Comparison of ENCODE assay signal across 16 cellular contexts in the genomic region with DNA sequence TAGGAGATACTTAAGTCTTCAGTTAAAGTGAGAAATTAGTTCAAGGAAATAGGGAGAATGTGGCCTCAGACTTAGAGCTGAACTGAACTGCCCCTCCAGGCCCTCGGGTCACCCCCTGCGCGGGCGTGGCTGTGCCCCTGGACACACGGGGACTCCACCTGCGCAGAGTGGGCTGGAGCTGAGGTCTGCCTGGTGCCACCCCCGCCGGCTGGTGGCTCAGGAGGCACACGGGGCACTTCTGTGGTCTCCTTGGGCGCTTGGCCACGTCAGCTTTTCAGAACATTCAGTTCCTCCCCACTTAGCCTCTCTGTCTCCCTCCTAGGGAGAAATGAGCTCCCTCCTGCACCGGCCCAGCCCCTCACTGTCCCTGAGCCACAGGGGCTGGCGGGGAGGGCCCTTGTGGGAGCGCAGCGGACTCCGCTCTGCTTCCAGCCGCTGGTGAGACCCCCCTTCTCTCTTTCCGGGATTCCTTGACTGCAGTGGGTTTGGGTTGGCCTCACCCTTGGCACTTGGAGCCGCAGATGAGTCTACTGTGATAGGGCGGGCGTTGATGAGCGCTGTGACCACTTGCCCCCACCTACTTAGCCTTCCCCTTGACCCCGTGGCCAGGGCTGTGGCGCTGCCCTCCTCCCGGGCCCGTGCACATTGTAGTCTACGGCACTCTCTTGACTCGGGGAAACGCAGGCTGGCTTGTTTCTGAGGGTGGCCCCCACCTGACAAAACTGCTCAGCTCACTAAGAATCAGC. TPM values are rescaled to one million over a fixed set of nuclear protein-coding genes. Genes with fewer than 3 reads are reported as not detected.
DNase-seq lines count a peak whose midpoint lies in the region; ATAC-seq, FAIRE-seq and TF ChIP-seq lines count a peak whose summit lies in the region.
"Had no signal": no experiment of that assay in that cellular context is flagged by ENCODE, and none has a peak within 500 bp of the region (broad histone marks: within the 10 kb centered on the region; RNA-seq: fewer than 3 reads in every experiment).

No MANE protein-coding gene starts in this region.

- H2BK12ac ChIP-seq in neuronal stem cell (ENCODE audit: low read length): peak overlapping the region; percentile 88

- H3K4ac ChIP-seq in neuronal stem cell (ENCODE audit: low read length): no peak overlapping the region

- H3K14ac ChIP-seq in neuronal stem cell (ENCODE audit: low read length): peak overlapping the region; percentile 4

- H3K27me3 ChIP-seq in right lobe of liver: no peaks in the 10 kb centered on the region
- H3K27me3 ChIP-seq in HepG2 (ENCODE audit: control insufficient read depth in 1 of 2, insufficient read depth in 2 of 2, low read length in 2 of 2): peaks cover 19 to 79% of the 10 kb centered on the region in 2 experiments
- H3K27me3 ChIP-seq in neuronal stem cell (ENCODE audit: control insufficient read depth in 3 of 3, insufficient read depth in 3 of 3, low read depth in 1 of 3, low read length in 3 of 3): peaks cover 0 to 55% (median 11%) of the 10 kb centered on the region in 3 experiments
- H3K27me3 ChIP-seq in stomach: peaks cover 0 to 41% (median 0%) of the 10 kb centered on the region in 3 donors

- H3K4me2 ChIP-seq in HepG2 (ENCODE audit: low read depth, low read length) (no peak overlapping the region), neuronal stem cell (ENCODE audit: insufficient read depth, low read length, poor library complexity, severe bottlenecking) (no peak overlapping the region)

- WGBS in right lobe of liver (ENCODE audit: insufficient coverage, low coverage, low lambda C conversion rate, missing lambda C conversion rate): no CpG with 5 or more reads among the region's 29 CpGs
- WGBS in HepG2 (ENCODE audit: low lambda C conversion rate): 33% methylated on average over 29 of the region's 29 CpGs
- WGBS in neuronal stem cell (ENCODE audit: extremely low coverage in 2 of 2, insufficient read length in 2 of 2, insufficient replicate concordance in 1 of 2), 2 donors: no CpG with 5 or more reads among the region's 29 CpGs
- WGBS in stomach, 5 donors: 72 to 84% (median 75%) methylated on average over 12 to 29 of the region's 29 CpGs

- TF ChIP-seq RAD21 in HepG2 (CRISPR knock-in tag; IDR thresholded peaks at IDR 0.05): no peak

- CTCF ChIA-PET in HepG2 (lab: Yijun Ruan, JAX; ENCODE audit: low intra/inter-chr PET ratio, low total read pairs): no interaction called here

- H3K9me3 ChIP-seq in right lobe of liver (no peaks in the 10 kb centered on the region), HepG2 (ENCODE audit: low read length) (no peaks in the 10 kb centered on the region), neuronal stem cell (replicated peaks in 1 of 2; ENCODE audit: control insufficient read depth in 2 of 2, insufficient read depth in 1 of 2, low read depth in 1 of 2, low read length in 2 of 2) (no peaks in the 10 kb centered on the region), stomach (no peaks in the 10 kb centered on the region)

- no peaks in the 10 kb centered on the region for H3K79me2 ChIP-seq in HepG2 (ENCODE audit: insufficient read depth, low read length)

- peaks cover 0 to 20% (median 11%) of the 10 kb centered on the region in 4 donors for H3K4me1 ChIP-seq in right lobe of liver
- H3K4me1 ChIP-seq in HepG2 (ENCODE audit: insufficient read depth, low read length): no peaks in the 10 kb centered on the region
- peaks cover 2 to 25% of the 10 kb centered on the region in 2 donors for H3K4me1 ChIP-seq in neuronal stem cell (ENCODE audit: control insufficient read depth in 2 of 2, insufficient read depth in 1 of 2, low read depth in 1 of 2, low read length in 2 of 2)
- peaks cover 4 to 34% (median 29%) of the 10 kb centered on the region in 4 donors for H3K4me1 ChIP-seq in stomach

- no peak for FAIRE-seq in HepG2 (lab: Jason Lieb, UNC)
- FAIRE-seq: GM12878, GM18507 had no signal

- TF ChIP-seq EP300 in HepG2 (IDR thresholded peaks at IDR 0.05; ENCODE audit: low read depth in 2 of 2, low read length in 2 of 2) (no peak), HepG2 (CRISPR knock-in tag; IDR thresholded peaks at IDR 0.05; ENCODE audit: borderline replicate concordance) (no peak), stomach (IDR thresholded peaks at IDR 0.05) (no peak)

- H2BK120ac ChIP-seq in neuronal stem cell (ENCODE audit: low read depth, low read length): no peak overlapping the region

- intact Hi-C loops in right lobe of liver (cut with DNase I) (no loop called here), HepG2 (cut with micrococcal nuclease; ENCODE audit: unreplicated experiment) (no loop called here), stomach (cut with DNase I; ENCODE audit: low total_unique reads) (no loop called here)

- H2AFZ ChIP-seq in HepG2 (ENCODE audit: low read length) (no peak overlapping the region), neuronal stem cell (ENCODE audit: low read length) (peak overlapping the region; percentile 77)

- H3K23ac ChIP-seq in neuronal stem cell (ENCODE audit: low read depth, low read length, poor library complexity): no peak overlapping the region

- H2AK5ac ChIP-seq in neuronal stem cell (ENCODE audit: low read depth, low read length): peak overlapping the region; percentile 73

- TF ChIP-seq POLR2A in right lobe of liver (IDR thresholded peaks at IDR 0.05) (no peak), HepG2 (IDR thresholded peaks at IDR 0.05; ENCODE audit: insufficient read depth in 1 of 2, low read depth in 2 of 2, low read length in 2 of 2) (no peak), stomach (IDR thresholded peaks at IDR 0.05) (no peak)

- H3K79me1 ChIP-seq in neuronal stem cell (ENCODE audit: low read depth, low read length): no peaks in the 10 kb centered on the region

- peak overlapping the region in 2 of 3 donors; percentile 42 to 47 for H3K27ac ChIP-seq in right lobe of liver
- no peak overlapping the region for H3K27ac ChIP-seq in HepG2 (ENCODE audit: extremely low read length, insufficient read depth, low read length)
- H3K27ac ChIP-seq in neuronal stem cell (replicated peaks; ENCODE audit: low read length): no peak overlapping the region
- peak overlapping the region in 4 of 5 donors; percentile 1 to 68 (median 62) for H3K27ac ChIP-seq in stomach
- H3K27ac ChIP-seq: C4-2B had no signal

- DNase-seq in right lobe of liver: no peak
- DNase-seq in HepG2 (ENCODE audit: low spot score): no peak
- peak; percentile 34 for DNase-seq in RPMI8226
- no peak for DNase-seq in neuronal stem cell (ENCODE audit: low spot score)
- DNase-seq in stomach: no peak
- DNase-seq in activated CD8-positive, alpha-beta memory T cell treated with anti-CD3 and anti-CD28 coated beads, Interleukin-2, amount 50 U/mL, for 48 hours: no peak
- no peak for DNase-seq in NCI-H2029 treated with DMSO at 0.1 percent for 48 hours (lab: John Stamatoyannopoulos, UW)
- DNase-seq: 8988T, DMS79, GOT3, HCEC 1CT, HFFc6 had no signal

- no peak overlapping the region for H3K9ac ChIP-seq in HepG2 (ENCODE audit: insufficient read depth, low read depth, low read length)
- no peak overlapping the region for H3K9ac ChIP-seq in neuronal stem cell (ENCODE audit: low read depth, low read length, poor library complexity)

- BruUV-seq in HepG2 (replicated peaks; lab: Mats Ljungman, UMichigan): no TSS peak

- TF ChIP-seq CTCF in right lobe of liver (IDR thresholded peaks at IDR 0.05) (no peak), HepG2 (CRISPR knock-in tag; IDR thresholded peaks at IDR 0.05) (no peak), stomach (IDR thresholded peaks at IDR 0.05) (no peak)

- no peaks in the 10 kb centered on the region for H3K36me3 ChIP-seq in right lobe of liver
- H3K36me3 ChIP-seq in HepG2 (replicated peaks in 1 of 2; ENCODE audit: control insufficient read depth in 1 of 2, insufficient read depth in 2 of 2, low read length in 2 of 2): no peaks in the 10 kb centered on the region
- H3K36me3 ChIP-seq in neuronal stem cell (replicated peaks in 1 of 2; ENCODE audit: control insufficient read depth in 2 of 2, insufficient read depth in 2 of 2, low read length in 2 of 2): no peaks in the 10 kb centered on the region
- no peaks in the 10 kb centered on the region for H3K36me3 ChIP-seq in stomach

- no peaks in the 10 kb centered on the region for H4K20me1 ChIP-seq in HepG2 (ENCODE audit: insufficient read depth, low read length)

- H3K4me3 ChIP-seq in right lobe of liver (no peak overlapping the region), HepG2 (replicated peaks in 1 of 3; ENCODE audit: insufficient read depth in 1 of 3, low read depth in 2 of 3, low read length in 3 of 3) (no peak overlapping the region), neuronal stem cell (ENCODE audit: low read length in 2 of 2) (no peak overlapping the region), stomach (no peak overlapping the region)
- H3K4me3 ChIP-seq: GM12878 had no signal

- ATAC-seq in right lobe of liver (peak in 1 of 4 donors; percentile 3), HepG2 (no peak), HG03159 (IDR thresholded peaks at IDR 0.05; ENCODE audit: unreplicated experiment) (no peak)
- ATAC-seq: GM12878 had no signal

- in situ Hi-C loops in HepG2 (cut with HindIII; ENCODE audit: extremely low pct_ligation_motif_present, low pct_unique_long_range_greater_than_20kb): no loop called here

- no peak overlapping the region for H4K91ac ChIP-seq in neuronal stem cell (ENCODE audit: low read depth, low read length, poor library complexity)

- POLR2A ChIA-PET in HepG2 (lab: Yijun Ruan, JAX): no interaction called here

- peak overlapping the region; percentile 40 for H3K18ac ChIP-seq in neuronal stem cell (ENCODE audit: low read length)

- no peak overlapping the region for H4K8ac ChIP-seq in neuronal stem cell (ENCODE audit: low read depth, low read length)

- no peak overlapping the region for H2BK5ac ChIP-seq in neuronal stem cell (ENCODE audit: low read length)

- H2BK15ac ChIP-seq in neuronal stem cell (ENCODE audit: low read length): peak overlapping the region; percentile 39

RNA-seq across cellular contexts. Expression of gene PDIA6, which starts 18.2 kb away (rescaled TPM):
- total RNA-seq in right lobe of liver: 100 to 1,000 TPM; 141 to 232 (median 191) TPM
- 318 and 642 TPM in 2 replicates for total RNA-seq in HepG2 (2016; rRNA removed; fragmentation: Illumina TruSeq; extraction: Trizol)
- total RNA-seq in HepG2 (2016; cell fraction: cytosol; rRNA removed; fragmentation: Illumina TruSeq; extraction: Trizol; ENCODE audit: low read depth): 56.1 and 61.3 TPM in 2 replicates
- total RNA-seq in HepG2 (2016; cell fraction: insoluble cytoplasmic fraction; rRNA removed; fragmentation: Illumina TruSeq; extraction: Trizol): 300 and 675 TPM in 2 replicates
- total RNA-seq in HepG2 (2016; cell fraction: membrane; rRNA removed; fragmentation: Illumina TruSeq; extraction: Trizol): 124 and 135 TPM in 2 replicates
- total RNA-seq in HepG2 (2016; cell fraction: nucleus; rRNA removed; fragmentation: Illumina TruSeq; extraction: Trizol): 502 and 568 TPM in 2 replicates
- 418 and 586 TPM in 2 replicates for polyA plus RNA-seq in HepG2 (2011; rRNA removed)
- 484 and 553 TPM in 2 replicates for polyA plus RNA-seq in HepG2 (2011; cell fraction: cytosol; rRNA removed)
- polyA plus RNA-seq in HepG2 (2011; cell fraction: nucleus; rRNA removed): 135 and 158 TPM in 2 replicates
- polyA plus RNA-seq in HepG2 (2012): 484 and 600 TPM in 2 replicates
- polyA plus RNA-seq in HepG2 (2016; cell fraction: cytosol; fragmentation: Illumina TruSeq; extraction: Trizol; ENCODE audit: low read depth): 61.3 and 65.3 TPM in 2 replicates
- polyA plus RNA-seq in HepG2 (2016; cell fraction: insoluble cytoplasmic fraction; fragmentation: Illumina TruSeq; extraction: Trizol; ENCODE audit: low read depth): 289 and 301 TPM in 2 replicates
- 102 and 106 TPM in 2 replicates for polyA plus RNA-seq in HepG2 (2016; cell fraction: membrane; fragmentation: Illumina TruSeq; extraction: Trizol; ENCODE audit: low read depth)
- 690 and 757 TPM in 2 replicates for polyA plus RNA-seq in HepG2 (2016; cell fraction: nucleus; fragmentation: Illumina TruSeq; extraction: Trizol; ENCODE audit: insufficient read depth, low read depth)
- polyA minus RNA-seq in HepG2 (2011; rRNA and poly(A)+ RNA removed; ENCODE audit: low replicate concordance): 87.6 and 158 TPM in 2 replicates
- polyA minus RNA-seq in HepG2 (2011; cell fraction: cytosol; rRNA and poly(A)+ RNA removed): 230 and 245 TPM in 2 replicates
- polyA minus RNA-seq in HepG2 (2011; cell fraction: nucleus; rRNA and poly(A)+ RNA removed): 115 and 127 TPM in 2 replicates
- polyA plus RNA-seq in neuronal stem cell (2013, experiment 1 of 2): 174 TPM
- 169 TPM for polyA plus RNA-seq in neuronal stem cell (2013, experiment 2 of 2)
- total RNA-seq in stomach: 100 to 1,000 TPM in 1 of 5 donors, 10 to 100 TPM in 4; 37.3 to 272 (median 89.7) TPM
- 10 to 100 TPM; 49.6 to 98.7 (median 63.4) TPM for polyA plus RNA-seq in stomach

Comparison
In these comparisons a context has a peak if more than half of its experiments do, and no peak if none do; other contexts are left out.
1. H3K27ac ChIP-seq: peak in right lobe of liver (2 of 3) and stomach (4 of 5); none in HepG2 (single experiment) and neuronal stem cell (single experiment).